Comparison of ENCODE assay signal across 14 cellular contexts in the genomic region with DNA sequence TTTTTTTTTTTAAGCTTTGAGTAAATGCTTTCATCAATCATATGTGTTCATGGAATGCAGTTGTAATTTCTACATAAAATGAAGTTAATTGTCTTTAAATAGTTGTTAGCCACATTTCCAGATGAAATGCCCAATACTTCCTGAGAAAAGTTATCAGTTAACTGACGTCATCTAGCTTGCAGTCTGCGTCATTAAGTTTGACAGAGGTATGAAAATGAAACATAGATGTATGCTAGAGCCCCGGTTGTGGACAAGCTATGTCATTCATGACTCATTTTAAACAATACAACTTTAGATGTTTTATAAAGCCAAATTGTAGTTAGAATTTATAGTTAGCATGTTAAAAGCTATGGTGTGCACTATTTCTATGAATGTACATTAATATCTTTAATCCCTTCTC.
DNase-seq lines count a peak whose midpoint lies in the region; ATAC-seq, FAIRE-seq and TF ChIP-seq lines count a peak whose summit lies in the region.
"Had no signal": no experiment of that assay in that cellular context is flagged by ENCODE, and none has a peak within 500 bp of the region (broad histone marks: within the 10 kb centered on the region; RNA-seq: fewer than 3 reads in every experiment).

No MANE protein-coding gene starts in this region.

- H3K9me3 ChIP-seq in keratinocyte (ENCODE audit: control insufficient read depth, low read depth, low read length), result no peaks in the 10 kb centered on the region
- peaks cover 0 to 9% (median 0%) of the 10 kb centered on the region in 12 donors for H3K9me3 ChIP-seq in heart left ventricle

- ATAC-seq in heart left ventricle, result no peak
- ATAC-seq in HG03565 (IDR thresholded peaks at IDR 0.05; ENCODE audit: unreplicated experiment), result no peak
- ATAC-seq: stimulated activated naive CD8-positive, alpha-beta T cell treated with anti-CD3 and anti-CD28 coated beads, Interleukin-15, Interleukin-2, amounts not matched to agents 100 U/mL and 50 U/mL, for 24 hours had no signal

- H3K9me1 ChIP-seq in keratinocyte (ENCODE audit: control insufficient read depth, extremely low read depth, insufficient read depth, low read length), result no peaks in the 10 kb centered on the region

- H3K4me1 ChIP-seq in keratinocyte (ENCODE audit: control insufficient read depth, extremely low read depth, insufficient read depth, low read length), result peaks cover 16% of the 10 kb centered on the region
- H3K4me1 ChIP-seq in heart left ventricle, result peaks cover 0 to 33% (median 13%) of the 10 kb centered on the region in 12 donors

- H3K79me2 ChIP-seq in keratinocyte (ENCODE audit: control insufficient read depth, insufficient read depth, low read length), result peaks cover 46% of the 10 kb centered on the region

- in situ Hi-C loops in GM13976 (cut with MboI; ENCODE audit: low sequenced_read_pairs, unreplicated experiment), result no loop called here

- no peak for TF ChIP-seq CTCF in bronchial epithelial cell (IDR thresholded peaks at IDR 0.05; ENCODE audit: insufficient read depth, low read length, severe bottlenecking)
- TF ChIP-seq CTCF in keratinocyte (optimal IDR thresholded peaks at IDR 0.05 in 1 of 3, IDR thresholded peaks at IDR 0.05 in 1 of 3, conservative IDR thresholded peaks at IDR 0.05 in 1 of 3; ENCODE audit: extremely low read depth in 1 of 3, insufficient read depth in 2 of 3, low read length in 3 of 3), result no peak
- no peak for TF ChIP-seq CTCF in GM13976 (IDR thresholded peaks at IDR 0.05; ENCODE audit: borderline replicate concordance, control extremely low read depth, extremely low read depth, insufficient read depth, missing control alignments)
- no peak for TF ChIP-seq CTCF in heart left ventricle (IDR thresholded peaks at IDR 0.05)

- H3K4me3 ChIP-seq in bronchial epithelial cell (ENCODE audit: low read depth, low read length) (no peak overlapping the region), keratinocyte (ENCODE audit: control insufficient read depth in 2 of 3, extremely low read depth in 1 of 3, insufficient read depth in 2 of 3, low read depth in 1 of 3, low read length in 3 of 3) (no peak overlapping the region), heart left ventricle (no peak overlapping the region)

- H3K27ac ChIP-seq in keratinocyte (ENCODE audit: control insufficient read depth, insufficient read depth, low read length), result peak overlapping the region; percentile 44
- no peak overlapping the region for H3K27ac ChIP-seq in heart left ventricle
- H3K27ac ChIP-seq: C4-2B had no signal

- H3K36me3 ChIP-seq in bronchial epithelial cell (ENCODE audit: control insufficient read depth, insufficient read depth, low read length) (no peaks in the 10 kb centered on the region), keratinocyte (ENCODE audit: control insufficient read depth in 2 of 2, extremely low read depth in 1 of 2, insufficient read depth in 2 of 2, low read length in 2 of 2) (no peaks in the 10 kb centered on the region), heart left ventricle (no peaks in the 10 kb centered on the region)

- intact Hi-C loops in heart left ventricle (cut with DNase I), result loop anchor here in 1 of 10 donors (10.0 kb wide), 1 partner anchor 65 kb away; no protein-coding TSS in a partner anchor

- TF ChIP-seq POLR2A in heart left ventricle (IDR thresholded peaks at IDR 0.05), result no peak

- dilution Hi-C loops in keratinocyte (cut with MboI; ENCODE audit: extremely low pct_ligation_motif_present, low sequenced_read_pairs), result no loop called here

- FAIRE-seq in bronchial epithelial cell (lab: Jason Lieb, UNC) (no peak), keratinocyte (lab: Jason Lieb, UNC) (no peak)
- FAIRE-seq: GM12892 had no signal

- no peak overlapping the region for H3K9ac ChIP-seq in keratinocyte (ENCODE audit: control insufficient read depth, extremely low read depth, insufficient read depth, low read length)

- H3K27me3 ChIP-seq in bronchial epithelial cell (ENCODE audit: control insufficient read depth, insufficient read depth, low read length) (no peaks in the 10 kb centered on the region), keratinocyte (ENCODE audit: control insufficient read depth, extremely low read depth, insufficient read depth, low read length) (no peaks in the 10 kb centered on the region), heart left ventricle (no peaks in the 10 kb centered on the region)

- H3K4me2 ChIP-seq in keratinocyte (ENCODE audit: control insufficient read depth, extremely low read depth, insufficient read depth, low read depth, low read length), result peak overlapping the region; percentile 46

- DNase-seq in Daoy (ENCODE audit: low read depth) (peak; percentile 15), M059J (ENCODE audit: low read depth) (peak; percentile 80), bronchial epithelial cell (ENCODE audit: low read depth) (peak; percentile 62), keratinocyte (ENCODE audit: low read depth, low spot score) (peak; percentile 40), GM13976 (ENCODE audit: low spot score) (no peak), heart left ventricle (no peak), OCI-M2 (lab: John Stamatoyannopoulos, UW; ENCODE audit: unreplicated experiment) (no peak)
- DNase-seq: activated CD4-positive, alpha-beta T cell treated with anti-CD3 and anti-CD28 coated beads for 1 hour; NCI-H2029; NCI-H774; stimulated activated naive CD8-positive, alpha-beta T cell treated with anti-CD3 and anti-CD28 coated beads, Interleukin-15, Interleukin-2, amounts not matched to agents 100 U/mL and 50 U/mL, for 24 hours had no signal

- no peaks in the 10 kb centered on the region for H4K20me1 ChIP-seq in keratinocyte (ENCODE audit: control insufficient read depth, extremely low read depth, insufficient read depth, low read length)

- WGBS in heart left ventricle, 4 donors, result 71 to 76% (median 73%) methylated on average over 3 of the region's 3 CpGs

- no peak overlapping the region for H2AFZ ChIP-seq in keratinocyte (ENCODE audit: control insufficient read depth, low read length)

Comparison
In these comparisons a context has a peak if more than half of its experiments do, and no peak if none do; other contexts are left out.
1. DNase-seq: peak in Daoy (single experiment), M059J (single experiment), bronchial epithelial cell (single experiment) and keratinocyte (single experiment); none in GM13976 (single experiment), heart left ventricle (0 of 5) and OCI-M2 (single experiment).